In the genomic region with DNA sequence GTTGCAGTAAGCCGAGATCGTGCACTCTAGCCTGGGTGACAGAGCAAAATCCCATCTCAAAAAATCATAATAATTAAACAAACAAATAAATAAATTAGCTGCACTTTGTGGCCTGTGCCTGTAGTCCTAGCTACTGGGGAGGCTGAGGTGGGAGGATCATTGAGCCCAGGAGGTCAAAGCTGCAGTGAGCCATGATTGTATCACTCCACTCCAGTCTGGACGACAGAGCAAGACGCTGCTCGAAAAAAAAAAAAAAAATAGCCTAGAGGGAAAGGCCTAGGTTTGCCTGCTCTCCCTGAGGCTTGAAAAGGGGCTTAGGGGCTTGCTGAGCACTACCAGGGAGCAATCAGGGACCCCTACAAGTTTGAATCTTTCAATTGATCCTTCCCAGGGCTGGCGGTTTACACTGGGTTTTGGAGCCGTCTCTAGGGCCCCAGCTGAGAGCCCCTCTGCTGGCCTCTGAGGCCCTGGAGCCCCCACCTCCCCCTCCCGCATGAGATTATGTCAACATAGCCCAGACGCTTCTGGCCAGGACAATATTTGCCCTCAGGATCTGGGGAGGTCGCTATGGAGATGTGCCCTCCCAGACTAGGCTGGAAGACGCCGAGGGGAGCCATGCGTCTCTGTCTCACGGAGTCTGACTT, we compare ENCODE assay signal across 1 cellular context.
A peak's percentile ranks its signal among the peaks of the same experiment; 100 is the strongest.
TF ChIP-seq lines count a peak whose summit lies in the region.

No MANE protein-coding gene starts in this region.

TF ChIP-seq in K562, 482 proteins besides CTCF, POLR2A, EP300 and RAD21:
- TF ChIP-seq ZBTB7A (IDR thresholded peaks at IDR 0.05; ENCODE audit: borderline replicate concordance, control insufficient read depth, low read depth, low read length) (peak; percentile 25; the same call in 1 of the 2 replicates), HNRNPLL (IDR thresholded peaks at IDR 0.05; ENCODE audit: low read depth, low read length, poor library complexity, severe bottlenecking) (no peak), BCOR (IDR thresholded peaks at IDR 0.05) (peak; percentile 39; the same call in 1 of the 2 replicates), SAFB (IDR thresholded peaks at IDR 0.05; ENCODE audit: borderline replicate concordance, low read depth, low read length) (no peak), ZNF384 (IDR thresholded peaks at IDR 0.05; ENCODE audit: low read depth, low read length) (peak; percentile 64), RBM25 (IDR thresholded peaks at IDR 0.05; ENCODE audit: low read depth, low read length, severe bottlenecking) (peak; percentile 10)
